Comparison of ENCODE assay signal across 8 cellular contexts in the genomic region with DNA sequence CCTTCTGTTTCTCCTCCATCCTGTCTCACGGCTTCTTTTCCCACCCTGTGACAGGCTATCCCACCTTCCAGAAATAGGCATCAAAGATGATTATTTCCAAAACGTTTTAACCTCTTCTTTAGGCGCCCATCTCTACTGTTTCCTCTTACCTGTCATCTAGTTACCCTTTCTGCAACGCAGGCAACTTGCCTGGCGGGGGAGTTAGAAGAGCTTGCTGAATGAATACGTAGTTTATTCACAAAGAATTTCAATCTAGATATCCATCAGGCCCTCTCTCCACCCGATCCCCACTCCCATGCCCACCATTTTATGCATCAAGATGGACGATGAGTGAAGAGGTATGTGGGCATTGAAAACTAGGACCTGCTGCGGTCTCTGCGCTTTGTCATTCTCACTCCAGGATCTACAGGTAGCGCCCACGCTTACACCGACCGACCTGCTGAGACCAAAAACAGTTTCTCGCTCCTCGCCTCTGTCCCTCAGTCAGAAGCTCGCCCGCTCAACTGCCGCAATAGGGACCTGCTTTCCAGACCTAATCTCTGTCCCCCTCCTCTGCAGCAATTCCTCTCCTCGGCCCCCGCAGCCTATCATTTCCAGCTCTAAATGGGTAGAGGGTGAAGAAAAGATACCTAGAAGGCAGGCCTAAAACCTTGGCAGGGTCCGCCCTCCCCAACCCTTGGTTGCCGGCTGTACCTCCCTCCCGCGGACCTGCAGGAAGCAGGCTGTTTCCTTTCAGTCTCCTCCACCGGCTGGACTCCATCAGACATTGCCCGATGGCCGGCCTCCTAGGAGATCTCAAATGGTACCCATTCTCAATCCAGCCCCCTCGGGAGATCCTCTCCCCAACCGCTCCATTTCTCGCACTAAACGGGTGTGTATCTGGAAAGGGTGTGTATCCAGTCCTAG. TPM values are rescaled to one million over a fixed set of nuclear protein-coding genes. Genes with fewer than 3 reads are reported as not detected.
A peak's percentile ranks its signal among the peaks of the same experiment; 100 is the strongest.
DNase-seq lines count a peak whose midpoint lies in the region; ATAC-seq, FAIRE-seq and TF ChIP-seq lines count a peak whose summit lies in the region.

No MANE protein-coding gene starts in this region.

- no peak for FAIRE-seq in K562 (lab: Jason Lieb, UNC)

- H3K9me3 ChIP-seq in K562 (replicated peaks; ENCODE audit: control insufficient read depth, insufficient read depth, low read depth, low read length) (no peaks in the 10 kb centered on the region), right lobe of liver (no peaks in the 10 kb centered on the region), stomach smooth muscle (ENCODE audit: control insufficient read depth in 2 of 2, low read length in 2 of 2) (no peaks in the 10 kb centered on the region)

- ATAC-seq in HG02571 (IDR thresholded peaks at IDR 0.05; ENCODE audit: unreplicated experiment) (peak; percentile 28), K562 (peak; percentile 58), right lobe of liver (peak; percentile 49 to 60 (median 52)), esophagus mucosa (no peak)

- in situ Hi-C loops in K562 (cut with MboI) = loop anchor here (25.0 kb wide), 1 partner anchor 307 kb away; a partner anchor contains a TSS

- CTCF ChIA-PET in K562 (lab: Yijun Ruan, JAX; ENCODE audit: low intra/inter-chr PET ratio) = no interaction called here

- peak overlapping the region in 1 of 2 experiments; percentile 78; a peak in 1 of 4 replicates for H3K9ac ChIP-seq in K562 (ENCODE audit: insufficient read depth in 1 of 2, low read depth in 2 of 2, low read length in 2 of 2)
- H3K9ac ChIP-seq in stomach smooth muscle (ENCODE audit: low read length in 2 of 2) = no peak overlapping the region

- H3K4me1 ChIP-seq in K562 (replicated peaks in 1 of 2; ENCODE audit: control insufficient read depth in 2 of 2, insufficient read depth in 2 of 2, low read length in 2 of 2) (no peaks in the 10 kb centered on the region; a peak in 1 of 5 replicates), right lobe of liver (peaks cover 0 to 3% (median 0%) of the 10 kb centered on the region in 4 donors), stomach smooth muscle (ENCODE audit: control insufficient read depth, insufficient read depth, low read length) (no peaks in the 10 kb centered on the region)

- POLR2A ChIA-PET in K562 (lab: Yijun Ruan, JAX) = interaction anchor here (0.5 kb wide), 1 partner anchor 30 kb away, joined by 3 read pairs; no protein-coding TSS in a partner anchor

- peak; percentile 1 for DNase-seq in Daoy (ENCODE audit: low read depth)
- DNase-seq in NCI-H526 treated with DMSO at 0.1 percent for 48 hours (lab: John Stamatoyannopoulos, UW) = peak; percentile 23
- no peak for DNase-seq in K562 (ENCODE audit: extremely low read depth in 1 of 4, low spot score in 3 of 4)
- peak in 1 of 3 donors; percentile 45 for DNase-seq in right lobe of liver
- DNase-seq in HUDEP-2 (lab: John Stamatoyannopoulos, UW; ENCODE audit: unreplicated experiment in 76 of 76) = no peak

- H3K27me3 ChIP-seq in K562 (ENCODE audit: control insufficient read depth in 2 of 2, insufficient read depth in 2 of 2, low read length in 2 of 2) (no peaks in the 10 kb centered on the region), right lobe of liver (peaks cover 0 to 9% of the 10 kb centered on the region in 2 donors), stomach smooth muscle (ENCODE audit: control insufficient read depth in 1 of 2, insufficient read depth in 2 of 2, low read length in 2 of 2) (peaks cover 0 to 5% of the 10 kb centered on the region in 2 donors)

- peak overlapping the region; percentile 38 for H3K4me3 ChIP-seq in K562
- H3K4me3 ChIP-seq in right lobe of liver = peak overlapping the region; percentile 31 to 44 (median 38)
- peak overlapping the region; percentile 49 to 63 for H3K4me3 ChIP-seq in stomach smooth muscle (ENCODE audit: low read length in 2 of 2)

- H3K36me3 ChIP-seq in K562 (ENCODE audit: control insufficient read depth, insufficient read depth, low read length) (no peaks in the 10 kb centered on the region), right lobe of liver (no peaks in the 10 kb centered on the region), stomach smooth muscle (ENCODE audit: control insufficient read depth in 2 of 2, insufficient read depth in 2 of 2, low read length in 2 of 2) (no peaks in the 10 kb centered on the region)

- intact Hi-C loops in K562 (cut with micrococcal nuclease) (no loop called here), right lobe of liver (cut with DNase I) (no loop called here)

- TF ChIP-seq CTCF in K562 (IDR thresholded peaks at IDR 0.05 in 2 of 3, conservative IDR thresholded peaks at IDR 0.05 in 1 of 3; ENCODE audit: insufficient read depth in 2 of 3, low read depth in 1 of 3, low read length in 3 of 3) = no peak
- no peak for TF ChIP-seq CTCF in right lobe of liver (IDR thresholded peaks at IDR 0.05)

- H3K4me2 ChIP-seq in K562 (ENCODE audit: insufficient read depth, low read length) = peak overlapping the region; percentile 65

- no peaks in the 10 kb centered on the region for H4K20me1 ChIP-seq in K562 (replicated peaks; ENCODE audit: control insufficient read depth, insufficient read depth, low read length)

- TSS peak; percentile 63 for BruUV-seq in K562 (replicated peaks; lab: Mats Ljungman, UMichigan)

- 4% methylated on average over 29 of the region's 32 CpGs for WGBS in K562 (ENCODE audit: insufficient coverage, low coverage, missing lambda C conversion rate)
- 30% methylated on average over 25 of the region's 32 CpGs for WGBS in right lobe of liver (ENCODE audit: insufficient coverage, low coverage, low lambda C conversion rate, missing lambda C conversion rate)

- TF ChIP-seq POLR2A in K562 (conservative IDR thresholded peaks at IDR 0.05) (no peak), right lobe of liver (IDR thresholded peaks at IDR 0.05) (peak; percentile 3)

- H3K27ac ChIP-seq in K562 (ENCODE audit: extremely low read depth, low read depth, low read length) = no peak overlapping the region
- no peak overlapping the region for H3K27ac ChIP-seq in right lobe of liver
- no peak overlapping the region for H3K27ac ChIP-seq in stomach smooth muscle (ENCODE audit: low read length)

- TF ChIP-seq RAD21 in K562 (CRISPR knock-in tag; conservative IDR thresholded peaks at IDR 0.05 in 1 of 2, IDR thresholded peaks at IDR 0.05 in 1 of 2) = no peak

- no peaks in the 10 kb centered on the region for H3K9me1 ChIP-seq in K562 (ENCODE audit: control insufficient read depth, insufficient read depth, low read length)

- no peak for TF ChIP-seq EP300 in K562 (IDR thresholded peaks at IDR 0.05; ENCODE audit: low read length)

- no peaks in the 10 kb centered on the region for H3K79me2 ChIP-seq in K562 (ENCODE audit: control insufficient read depth, insufficient read depth, low read length)

- peak overlapping the region; percentile 59 for H2AFZ ChIP-seq in K562 (ENCODE audit: low read depth, low read length)

RNA-seq across cellular contexts. Expression of a gene that starts 0.6 kb away (rescaled TPM):
- total RNA-seq in Daoy (2014; rRNA removed; shearing (Covaris generic)) = 2.1 and 6.5 TPM in 2 replicates
- not detected in 2 replicates for total RNA-seq in K562 (2011; cell fraction: chromatin; rRNA removed; ENCODE audit: low replicate concordance)
- not detected in 2 replicates for total RNA-seq in K562 (2011; cell fraction: nucleolus; rRNA removed)
- not detected in 2 replicates for total RNA-seq in K562 (2011; cell fraction: nucleoplasm; rRNA removed)
- total RNA-seq in K562 (2014; rRNA removed) = 1.2 and 2.4 TPM in 2 replicates
- 1.4 and 1.5 TPM in 2 replicates for total RNA-seq in K562 (2014; rRNA removed; fragmentation: Illumina TruSeq; extraction: Trizol)
- 1.1 and 1.6 TPM in 2 replicates for total RNA-seq in K562 (2015; rRNA removed; fragmentation: Illumina TruSeq; extraction: Trizol)
- total RNA-seq in K562 (2021) = 0.81 and 1.3 TPM in 2 replicates
- 0.24 and 0.49 TPM in 2 replicates for polyA plus RNA-seq in K562 (2011; rRNA removed)
- polyA plus RNA-seq in K562 (2011; cell fraction: cytosol; rRNA removed) = not detected in 2 replicates
- not detected in 2 replicates for polyA plus RNA-seq in K562 (2011; cell fraction: nucleus; rRNA removed)
- 1.6 and 4.5 TPM in 2 replicates for polyA plus RNA-seq in K562 (2012)
- polyA plus RNA-seq in K562 (2014; fragmentation: Illumina TruSeq; extraction: Trizol) = 1.1 and 1.3 TPM in 2 replicates
- 1 to 10 TPM; 3.0 to 3.2 TPM for polyA plus RNA-seq in K562 (2014; fragmentation: Nextera tagmentation; extraction: Ambion mirVana)
- polyA plus RNA-seq in K562 (2014; rRNA removed) = 2.0 and 3.2 TPM in 2 replicates
- not detected in 2 replicates for polyA minus RNA-seq in K562 (2011; rRNA and poly(A)+ RNA removed)
- polyA minus RNA-seq in K562 (2011; cell fraction: cytosol; rRNA and poly(A)+ RNA removed) = not detected in 2 replicates
- not detected in 2 replicates for polyA minus RNA-seq in K562 (2011; cell fraction: nucleus; rRNA and poly(A)+ RNA removed)
- total RNA-seq in right lobe of liver = 1 to 10 TPM in 3 of 6 experiments, under 1 TPM in 2, not detected in 1; 0.81 to 2.4 (median 1.1) TPM
- total RNA-seq in esophagus mucosa = 0.80 TPM

RNA-seq across cellular contexts. Expression of a gene that starts 12.9 kb away (rescaled TPM):
- not detected in 2 replicates for total RNA-seq in Daoy (2014; rRNA removed; shearing (Covaris generic))
- total RNA-seq in K562 (2011; cell fraction: chromatin; rRNA removed; ENCODE audit: low replicate concordance) = not detected in 2 replicates
- not detected in 2 replicates for total RNA-seq in K562 (2011; cell fraction: nucleolus; rRNA removed)
- total RNA-seq in K562 (2011; cell fraction: nucleoplasm; rRNA removed) = not detected in 2 replicates
- total RNA-seq in K562 (2014; rRNA removed) (not detected in 2 replicates), K562 (2014; rRNA removed; fragmentation: Illumina TruSeq; extraction: Trizol) (not detected in 2 replicates), K562 (2015; rRNA removed; fragmentation: Illumina TruSeq; extraction: Trizol) (not detected in 2 replicates), K562 (2021) (not detected in 2 replicates), right lobe of liver (not detected), esophagus mucosa (not detected)
- polyA plus RNA-seq in K562 (2011; rRNA removed) (not detected in 2 replicates), K562 (2014; fragmentation: Illumina TruSeq; extraction: Trizol) (not detected in 2 replicates), K562 (2014; fragmentation: Nextera tagmentation; extraction: Ambion mirVana) (not detected), K562 (2014; rRNA removed) (not detected in 2 replicates)
- polyA plus RNA-seq in K562 (2011; cell fraction: cytosol; rRNA removed) = not detected in 2 replicates
- polyA plus RNA-seq in K562 (2011; cell fraction: nucleus; rRNA removed) = not detected in 2 replicates
- not detected in 2 replicates for polyA plus RNA-seq in K562 (2012)
- polyA minus RNA-seq in K562 (2011; rRNA and poly(A)+ RNA removed) = not detected in 2 replicates
- not detected in 2 replicates for polyA minus RNA-seq in K562 (2011; cell fraction: cytosol; rRNA and poly(A)+ RNA removed)
- not detected in 2 replicates for polyA minus RNA-seq in K562 (2011; cell fraction: nucleus; rRNA and poly(A)+ RNA removed)

RNA-seq across cellular contexts. Expression of a gene that starts 29.7 kb away (rescaled TPM):
- total RNA-seq in Daoy (2014; rRNA removed; shearing (Covaris generic)) = 9.1 and 16.8 TPM in 2 replicates
- total RNA-seq in K562 (2011; cell fraction: chromatin; rRNA removed; ENCODE audit: low replicate concordance) = not detected in 2 replicates
- total RNA-seq in K562 (2011; cell fraction: nucleolus; rRNA removed) = not detected in 2 replicates
- not detected in 2 replicates for total RNA-seq in K562 (2011; cell fraction: nucleoplasm; rRNA removed)
- total RNA-seq in K562 (2014; rRNA removed) = not detected in 2 replicates
- total RNA-seq in K562 (2014; rRNA removed; fragmentation: Illumina TruSeq; extraction: Trizol) = not detected in 2 replicates
- total RNA-seq in K562 (2015; rRNA removed; fragmentation: Illumina TruSeq; extraction: Trizol) = not detected in 2 replicates
- not detected in 2 replicates for total RNA-seq in K562 (2021)
- not detected in 2 replicates for polyA plus RNA-seq in K562 (2011; rRNA removed)
- polyA plus RNA-seq in K562 (2011; cell fraction: cytosol; rRNA removed) = not detected in 2 replicates
- not detected in 2 replicates for polyA plus RNA-seq in K562 (2011; cell fraction: nucleus; rRNA removed)
- polyA plus RNA-seq in K562 (2012) = not detected in 2 replicates
- not detected in 2 replicates for polyA plus RNA-seq in K562 (2014; fragmentation: Illumina TruSeq; extraction: Trizol)
- polyA plus RNA-seq in K562 (2014; fragmentation: Nextera tagmentation; extraction: Ambion mirVana) = not detected
- not detected in 2 replicates for polyA plus RNA-seq in K562 (2014; rRNA removed)
- not detected in 2 replicates for polyA minus RNA-seq in K562 (2011; rRNA and poly(A)+ RNA removed)
- not detected in 2 replicates for polyA minus RNA-seq in K562 (2011; cell fraction: cytosol; rRNA and poly(A)+ RNA removed)
- polyA minus RNA-seq in K562 (2011; cell fraction: nucleus; rRNA and poly(A)+ RNA removed) = not detected in 2 replicates
- total RNA-seq in right lobe of liver = not detected
- not detected for total RNA-seq in esophagus mucosa

RNA-seq across cellular contexts. Expression of a gene that starts 59.9 kb away (rescaled TPM):
- total RNA-seq in Daoy (2014; rRNA removed; shearing (Covaris generic)) = not detected in 2 replicates
- not detected in 2 replicates for total RNA-seq in K562 (2011; cell fraction: chromatin; rRNA removed; ENCODE audit: low replicate concordance)
- total RNA-seq in K562 (2011; cell fraction: nucleolus; rRNA removed) = not detected in 2 replicates
- total RNA-seq in K562 (2011; cell fraction: nucleoplasm; rRNA removed) = not detected in 2 replicates
- total RNA-seq in K562 (2014; rRNA removed) (not detected in 2 replicates), K562 (2014; rRNA removed; fragmentation: Illumina TruSeq; extraction: Trizol) (not detected in 2 replicates), K562 (2015; rRNA removed; fragmentation: Illumina TruSeq; extraction: Trizol) (not detected in 2 replicates), K562 (2021) (not detected in 2 replicates), right lobe of liver (not detected), esophagus mucosa (not detected)
- polyA plus RNA-seq in K562 (2011; rRNA removed) (not detected in 2 replicates), K562 (2014; fragmentation: Illumina TruSeq; extraction: Trizol) (not detected in 2 replicates), K562 (2014; fragmentation: Nextera tagmentation; extraction: Ambion mirVana) (not detected), K562 (2014; rRNA removed) (not detected in 2 replicates)
- not detected in 2 replicates for polyA plus RNA-seq in K562 (2011; cell fraction: cytosol; rRNA removed)
- not detected in 2 replicates for polyA plus RNA-seq in K562 (2011; cell fraction: nucleus; rRNA removed)
- not detected in 2 replicates for polyA plus RNA-seq in K562 (2012)
- polyA minus RNA-seq in K562 (2011; rRNA and poly(A)+ RNA removed) = not detected in 2 replicates
- polyA minus RNA-seq in K562 (2011; cell fraction: cytosol; rRNA and poly(A)+ RNA removed) = not detected in 2 replicates
- polyA minus RNA-seq in K562 (2011; cell fraction: nucleus; rRNA and poly(A)+ RNA removed) = not detected in 2 replicates

Comparison
In these comparisons a context has a peak if more than half of its experiments do, and no peak if none do; other contexts are left out.
1. DNase-seq: peak in Daoy (single experiment) and NCI-H526 treated with DMSO at 0.1 percent for 48 hours (single experiment); none in K562 (0 of 4) and HUDEP-2 (0 of 76).
2. Peak in every context shown above with its lines, with median percentiles within 50 percentile points of each other: H3K4me3 ChIP-seq.